Comparison of ENCODE assay signal across 16 cellular contexts in genomic region chr6:7833753-7834075, GRCh38.
"Had no signal": no experiment of that assay in that cellular context is flagged by ENCODE, and none has a peak within 500 bp of the region (broad histone marks: within the 10 kb centered on the region; RNA-seq: fewer than 3 reads in every experiment).

No MANE protein-coding gene starts in this region.

- H3K4me2 ChIP-seq: smooth muscle cell had no signal

- H3K36me3 ChIP-seq: colonic mucosa, gastroesophageal sphincter, ovary had no signal

- H3K4me3 ChIP-seq: colonic mucosa, gastroesophageal sphincter, ovary, smooth muscle cell had no signal

- DNase-seq: cerebellar nuclear complex; colonic mucosa; dermis blood vessel endothelial cell; foreskin fibroblast; glutamatergic neuron; kidney; left colon; mammary epithelial cell; naive thymus-derived CD8-positive, alpha-beta T cell; ovary; right cardiac atrium; stimulated activated CD4-positive, alpha-beta T cell treated with anti-CD3 and anti-CD28 coated beads, Interleukin-2, amount 100 ng/mL, for 48 hours; stimulated activated naive CD4-positive, alpha-beta T cell treated with Interleukin-2 at 50 U/mL for 16 hours had no signal

- FAIRE-seq: kidney, urothelium cell line had no signal

- H3K4me1 ChIP-seq: colonic mucosa, gastroesophageal sphincter had no signal

- H3K9me3 ChIP-seq: colonic mucosa, gastroesophageal sphincter, ovary had no signal

- H3K27me3 ChIP-seq: colonic mucosa, gastroesophageal sphincter, ovary had no signal

- H3K27ac ChIP-seq: colonic mucosa, gastroesophageal sphincter, ovary had no signal

- ATAC-seq: gastroesophageal sphincter; left colon; naive thymus-derived CD8-positive, alpha-beta T cell; right cardiac atrium had no signal
